Comparison of ENCODE assay signal across 8 cellular contexts in genomic region chr10:73586583-73586984, GRCh38. TPM values are rescaled to one million over a fixed set of nuclear protein-coding genes. Genes with fewer than 3 reads are reported as not detected.
DNase-seq lines count a peak whose midpoint lies in the region; ATAC-seq and TF ChIP-seq lines count a peak whose summit lies in the region.

No MANE protein-coding gene starts in this region.

- POLR2A ChIA-PET in naive thymus-derived CD8-positive, alpha-beta T cell (lab: Charles Lee): no interaction called here

- in situ Hi-C loops in astrocyte of the cerebellum (cut with HindIII; ENCODE audit: low sequenced_read_pairs): no loop called here

- peaks cover 0 to 3% (median 0%) of the 10 kb centered on the region in 3 donors for H3K36me3 Mint-ChIP-seq in naive thymus-derived CD8-positive, alpha-beta T cell

- no peaks in the 10 kb centered on the region; the same call in 1 of the 2 replicates for H3K9me3 ChIP-seq in SJCRH30 (replicated peaks)

- H3K27ac Mint-ChIP-seq in naive thymus-derived CD8-positive, alpha-beta T cell: no peak overlapping the region

- H3K27me3 Mint-ChIP-seq in naive thymus-derived CD8-positive, alpha-beta T cell: no peaks in the 10 kb centered on the region

- H3K9me3 Mint-ChIP-seq in naive thymus-derived CD8-positive, alpha-beta T cell: peaks cover 0 to 3% (median 0%) of the 10 kb centered on the region in 9 donors

- no peak for ATAC-seq in naive thymus-derived CD8-positive, alpha-beta T cell
- no peak for ATAC-seq in HG03135 (IDR thresholded peaks at IDR 0.05; ENCODE audit: unreplicated experiment)

- peak; percentile 44 for DNase-seq in HS-5 (ENCODE audit: low read depth)
- DNase-seq in astrocyte of the cerebellum (ENCODE audit: low read depth): peak; percentile 39
- DNase-seq in iris pigment epithelial cell (ENCODE audit: low read depth): peak; percentile 91
- peak; percentile 78 for DNase-seq in stromal cell of bone marrow (ENCODE audit: low read depth)
- DNase-seq in SJCRH30: no peak
- no peak for DNase-seq in naive thymus-derived CD8-positive, alpha-beta T cell
- no peak for DNase-seq in activated gamma-delta T cell treated with Interleukin-2 at 50 U/mL for 16 hours

- no peak overlapping the region for H3K4me3 Mint-ChIP-seq in naive thymus-derived CD8-positive, alpha-beta T cell

- H3K4me1 ChIP-seq in SJCRH30: peaks cover 3% of the 10 kb centered on the region; the same call in 1 of the 2 replicates

- no peak overlapping the region for H3K4me3 ChIP-seq in astrocyte of the cerebellum (ENCODE audit: low read depth, low read length)
- H3K4me3 ChIP-seq in SJCRH30: no peak overlapping the region

- H3K4me1 Mint-ChIP-seq in naive thymus-derived CD8-positive, alpha-beta T cell: peaks cover 6 to 12% (median 7%) of the 10 kb centered on the region in 4 donors

- H3K27ac ChIP-seq in SJCRH30: no peak overlapping the region

- no peaks in the 10 kb centered on the region for H3K36me3 ChIP-seq in SJCRH30

- no peak for TF ChIP-seq CTCF in astrocyte of the cerebellum (IDR thresholded peaks at IDR 0.05; ENCODE audit: low read depth, low read length, missing control alignments)

- no peaks in the 10 kb centered on the region for H3K27me3 ChIP-seq in SJCRH30

RNA-seq across cellular contexts. Expression of gene USP54, which starts 4.6 kb away (rescaled TPM):
- total RNA-seq in SJCRH30 (2014; rRNA removed; shearing (Covaris generic)): 27.0 and 29.9 TPM in 2 replicates
- total RNA-seq in naive thymus-derived CD8-positive, alpha-beta T cell: 1 to 10 TPM; 5.4 to 7.3 TPM
- 1 to 10 TPM in 1 of 3 donors, under 1 TPM in 2; 0.71 to 1.7 (median 0.99) TPM for polyA plus RNA-seq in naive thymus-derived CD8-positive, alpha-beta T cell

RNA-seq across cellular contexts. Expression of gene MYOZ1, which starts 54.7 kb away (rescaled TPM):
- total RNA-seq in SJCRH30 (2014; rRNA removed; shearing (Covaris generic)): 0.26 and 0.84 TPM in 2 replicates
- total RNA-seq in naive thymus-derived CD8-positive, alpha-beta T cell: not detected
- not detected for polyA plus RNA-seq in naive thymus-derived CD8-positive, alpha-beta T cell

Comparison
In these comparisons a context has a peak if more than half of its experiments do, and no peak if none do; other contexts are left out.
1. DNase-seq: peak in HS-5 (single experiment), astrocyte of the cerebellum (single experiment), iris pigment epithelial cell (single experiment) and stromal cell of bone marrow (single experiment); none in SJCRH30 (0 of 2), naive thymus-derived CD8-positive, alpha-beta T cell (0 of 10) and activated gamma-delta T cell treated with Interleukin-2 at 50 U/mL for 16 hours (single experiment).